32 cellular contexts compared by ENCODE assay signal in genomic region chr14:44567997-44568396, GRCh38.
"Had no signal": no experiment of that assay in that cellular context is flagged by ENCODE, and none has a peak within 500 bp of the region (broad histone marks: within the 10 kb centered on the region; RNA-seq: fewer than 3 reads in every experiment).

No MANE protein-coding gene starts in this region.

- H3K27me3 ChIP-seq: adrenal gland, body of pancreas, breast epithelium, Peyer's patch had no signal

- DNase-seq: activated CD4-positive, alpha-beta T cell treated with anti-CD3 and anti-CD28 coated beads for 36 hours; activated CD4-positive, alpha-beta T cell treated with anti-CD3 and anti-CD28 coated beads, Interleukin-2, amount 10 ng/mL, durations not matched to agents 7 days and 5 days; activated CD4-positive, alpha-beta T cell treated with anti-CD3 and anti-CD28 coated beads, Interleukin-2, amount 50 U/mL, for 48 hours; activated CD8-positive, alpha-beta T cell treated with anti-CD3 and anti-CD28 coated beads, Interleukin-2, amount 10 ng/mL, durations not matched to agents 7 days and 5 days; activated gamma-delta T cell treated with Interleukin-2 at 50 U/mL for 16 hours; activated naive CD4-positive, alpha-beta T cell treated with anti-CD3 and anti-CD28 coated beads for 36 hours; activated T-cell treated with anti-CD3 and anti-CD28 coated beads for 4 hours; activated T-cell treated with anti-CD3 and anti-CD28 coated beads, Interleukin-2, amount 50 U/mL, for 4 hours; adrenal gland; cerebellar nuclear complex; NCI-H1048; NCI-H1105 treated with DMSO at 0.1 percent for 48 hours; NCI-H1436; NCI-H1694; NCI-H1930; NCI-H2081 treated with DMSO at 0.1 percent for 48 hours; NCI-H2171; NCI-H510A; NCI-H526 treated with DMSO at 0.1 percent for 48 hours; NCI-H774; PC-3; Peyer's patch; SIG-M5; T1000 had no signal

- H3K27ac ChIP-seq: adrenal gland, body of pancreas, breast epithelium, Peyer's patch, RWPE1 had no signal

- H3K4me1 ChIP-seq: adrenal gland, body of pancreas, breast epithelium, Peyer's patch had no signal

- H3K4me3 ChIP-seq: adrenal gland, body of pancreas, breast epithelium, K562, Peyer's patch had no signal

- ATAC-seq: activated CD4-positive, alpha-beta T cell treated with anti-CD3 and anti-CD28 coated beads for 36 hours; activated CD4-positive, CD25-positive, alpha-beta regulatory T cell treated with anti-CD3 and anti-CD28 coated beads, Interleukin-2, amount 50 U/mL, for 24 hours; activated CD8-positive, alpha-beta T cell treated with anti-CD3 and anti-CD28 coated beads, Interleukin-2, amount 10 ng/mL, durations not matched to agents 7 days and 5 days; activated naive CD4-positive, alpha-beta T cell treated with anti-CD3 and anti-CD28 coated beads, Interleukin-2, amount 50 U/mL, for 72 hours; activated T-cell treated with anti-CD3 and anti-CD28 coated beads, Interleukin-2, amount 50 U/mL, for 4 hours; body of pancreas; K562; PC-3; Right ventricle myocardium inferior; WTC11 had no signal

- H3K36me3 ChIP-seq: adrenal gland, breast epithelium, Peyer's patch had no signal

- H3K9me3 ChIP-seq: adrenal gland, Peyer's patch had no signal
